Comparison of ENCODE assay signal across 11 cellular contexts in genomic region chr15:93829115-93829849, GRCh38.
DNase-seq lines count a peak whose midpoint lies in the region; ATAC-seq and TF ChIP-seq lines count a peak whose summit lies in the region.
"Had no signal": no experiment of that assay in that cellular context is flagged by ENCODE, and none has a peak within 500 bp of the region (broad histone marks: within the 10 kb centered on the region; RNA-seq: fewer than 3 reads in every experiment).

No MANE protein-coding gene starts in this region.

- H3K9me3 ChIP-seq in naive thymus-derived CD4-positive, alpha-beta T cell (ENCODE audit: control insufficient read depth in 2 of 3, low read length in 3 of 3): no peaks in the 10 kb centered on the region
- no peaks in the 10 kb centered on the region for H3K9me3 ChIP-seq in stomach
- H3K9me3 ChIP-seq: HAP-1 had no signal

- H3K4me1 ChIP-seq in naive thymus-derived CD4-positive, alpha-beta T cell (ENCODE audit: control insufficient read depth in 2 of 2, insufficient read depth in 2 of 2, low read length in 2 of 2): no peaks in the 10 kb centered on the region
- H3K4me1 ChIP-seq in stomach: no peaks in the 10 kb centered on the region
- H3K4me1 ChIP-seq: HAP-1 had no signal

- no peaks in the 10 kb centered on the region for H3K27me3 ChIP-seq in naive thymus-derived CD4-positive, alpha-beta T cell (ENCODE audit: control insufficient read depth in 2 of 2, insufficient read depth in 2 of 2, low read length in 2 of 2)
- H3K27me3 ChIP-seq in stomach: no peaks in the 10 kb centered on the region

- ATAC-seq in naive thymus-derived CD4-positive, alpha-beta T cell: peak; percentile 76
- ATAC-seq in HG02885 (IDR thresholded peaks at IDR 0.05; ENCODE audit: poor library complexity, unreplicated experiment): no peak

- peak; percentile 66 for DNase-seq in Caki2 (ENCODE audit: low read depth)
- DNase-seq in M059J (ENCODE audit: low read depth): peak; percentile 18
- no peak for DNase-seq in chondrocyte (ENCODE audit: low spot score)
- DNase-seq in naive thymus-derived CD4-positive, alpha-beta T cell: no peak
- DNase-seq in activated effector memory CD4-positive, alpha-beta T cell treated with Interleukin-2 at 50 U/mL for 16 hours: no peak
- DNase-seq in stomach: no peak
- no peak for DNase-seq in stimulated activated CD4-positive, alpha-beta T cell treated with anti-CD3 and anti-CD28 coated beads, Interleukin-2, amount 100 ng/mL, for 24 hours

- TF ChIP-seq POLR2A in stomach (IDR thresholded peaks at IDR 0.05): no peak

- in situ Hi-C loops in Caki2 (cut with HindIII; ENCODE audit: low pct_unique_long_range_greater_than_20kb, low sequenced_read_pairs): no loop called here

- POLR2A ChIA-PET in naive thymus-derived CD4-positive, alpha-beta T cell (lab: Charles Lee): no interaction called here

- H3K36me3 ChIP-seq in naive thymus-derived CD4-positive, alpha-beta T cell (ENCODE audit: control insufficient read depth in 2 of 3, insufficient read depth in 3 of 3, low read length in 3 of 3): no peaks in the 10 kb centered on the region
- no peaks in the 10 kb centered on the region for H3K36me3 ChIP-seq in stomach
- H3K36me3 ChIP-seq: HAP-1 had no signal

- no peak for TF ChIP-seq CTCF in chondrocyte (IDR thresholded peaks at IDR 0.05)
- no peak for TF ChIP-seq CTCF in stomach (IDR thresholded peaks at IDR 0.05)

- no peak overlapping the region for H3K27ac ChIP-seq in naive thymus-derived CD4-positive, alpha-beta T cell (ENCODE audit: low read depth, low read length)
- no peak overlapping the region for H3K27ac ChIP-seq in stomach
- H3K27ac ChIP-seq: VCaP had no signal

- H3K27ac Mint-ChIP-seq in chondrocyte (ENCODE audit: unreplicated experiment): peak overlapping the region; percentile 12
- H3K27ac Mint-ChIP-seq in naive thymus-derived CD4-positive, alpha-beta T cell: no peak overlapping the region
- H3K27ac Mint-ChIP-seq: dendritic cell treated with granulocyte-macrophage colony-stimulating factor and Interleukin-4, amounts not matched to agents 40 ng/mL and 50 ng/mL, for 4 days had no signal

- H3K4me3 ChIP-seq in naive thymus-derived CD4-positive, alpha-beta T cell (ENCODE audit: low read length): no peak overlapping the region
- no peak overlapping the region for H3K4me3 ChIP-seq in stomach
- H3K4me3 ChIP-seq: HAP-1 had no signal

- CTCF ChIA-PET in naive thymus-derived CD4-positive, alpha-beta T cell (lab: Charles Lee): no interaction called here

- 65 to 79% (median 67%) methylated on average over 10 of the region's 10 CpGs for WGBS in stomach, 5 donors

- peaks cover 4% of the 10 kb centered on the region for H3K4me1 Mint-ChIP-seq in chondrocyte (ENCODE audit: low read depth)
- peaks cover 0 to 2% (median 0%) of the 10 kb centered on the region in 7 donors for H3K4me1 Mint-ChIP-seq in naive thymus-derived CD4-positive, alpha-beta T cell

- no peaks in the 10 kb centered on the region for H3K9me3 Mint-ChIP-seq in chondrocyte (ENCODE audit: low read depth)
- H3K9me3 Mint-ChIP-seq in naive thymus-derived CD4-positive, alpha-beta T cell: no peaks in the 10 kb centered on the region
- H3K9me3 Mint-ChIP-seq: dendritic cell treated with granulocyte-macrophage colony-stimulating factor and Interleukin-4, amounts not matched to agents 40 ng/mL and 50 ng/mL, for 4 days had no signal

- no peaks in the 10 kb centered on the region for H3K27me3 Mint-ChIP-seq in chondrocyte (ENCODE audit: low read depth)
- peaks cover 2 to 15% (median 8%) of the 10 kb centered on the region in 5 donors for H3K27me3 Mint-ChIP-seq in naive thymus-derived CD4-positive, alpha-beta T cell
- H3K27me3 Mint-ChIP-seq: dendritic cell treated with granulocyte-macrophage colony-stimulating factor and Interleukin-4, amounts not matched to agents 40 ng/mL and 50 ng/mL, for 4 days had no signal

- TF ChIP-seq EP300 in stomach (IDR thresholded peaks at IDR 0.05): no peak

- H3K36me3 Mint-ChIP-seq in chondrocyte (ENCODE audit: low read depth): no peaks in the 10 kb centered on the region
- H3K36me3 Mint-ChIP-seq in naive thymus-derived CD4-positive, alpha-beta T cell: no peaks in the 10 kb centered on the region

- intact Hi-C loops in naive thymus-derived CD4-positive, alpha-beta T cell (cut with micrococcal nuclease): no loop called here
- intact Hi-C loops in stomach (cut with DNase I; ENCODE audit: low total_unique reads): no loop called here

- no peak overlapping the region for H3K4me3 Mint-ChIP-seq in chondrocyte (ENCODE audit: unreplicated experiment)
- H3K4me3 Mint-ChIP-seq in naive thymus-derived CD4-positive, alpha-beta T cell: no peak overlapping the region
- H3K4me3 Mint-ChIP-seq: dendritic cell treated with granulocyte-macrophage colony-stimulating factor and Interleukin-4, amounts not matched to agents 40 ng/mL and 50 ng/mL, for 4 days had no signal

Comparison
In these comparisons a context has a peak if more than half of its experiments do, and no peak if none do; other contexts are left out.
1. DNase-seq: peak in Caki2 (single experiment) and M059J (single experiment); none in chondrocyte (single experiment), naive thymus-derived CD4-positive, alpha-beta T cell (0 of 9), activated effector memory CD4-positive, alpha-beta T cell treated with Interleukin-2 at 50 U/mL for 16 hours (single experiment), stomach (single experiment) and stimulated activated CD4-positive, alpha-beta T cell treated with anti-CD3 and anti-CD28 coated beads, Interleukin-2, amount 100 ng/mL, for 24 hours (0 of 2).